ENCODE assay signal across 1 cellular context in the genomic region with DNA sequence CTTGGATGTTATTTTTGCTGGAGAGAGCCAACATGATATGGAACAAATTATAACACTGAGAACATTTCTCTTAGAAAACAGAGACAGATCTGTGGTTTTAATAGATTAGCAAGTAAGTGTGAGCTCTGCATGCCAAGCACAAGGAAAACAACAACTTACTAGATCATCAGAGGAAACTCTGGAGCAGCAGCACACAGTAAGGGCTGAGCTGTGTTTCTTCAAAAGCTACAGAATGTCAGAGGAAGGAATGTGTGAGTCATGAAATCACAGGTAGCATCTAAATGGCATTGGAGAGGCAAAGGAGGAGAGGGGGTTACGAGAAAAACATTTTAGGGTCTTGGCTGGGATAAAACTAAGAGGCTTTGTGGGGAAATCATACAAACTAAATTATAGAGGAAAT.
TF ChIP-seq lines count a peak whose summit lies in the region.

No MANE protein-coding gene starts in this region.

TF ChIP-seq in H1, 55 proteins besides CTCF, POLR2A, EP300 and RAD21:
- TF ChIP-seq, protein P1, sequence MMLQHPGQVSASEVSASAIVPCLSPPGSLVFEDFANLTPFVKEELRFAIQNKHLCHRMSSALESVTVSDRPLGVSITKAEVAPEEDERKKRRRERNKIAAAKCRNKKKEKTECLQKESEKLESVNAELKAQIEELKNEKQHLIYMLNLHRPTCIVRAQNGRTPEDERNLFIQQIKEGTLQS (IDR thresholded peaks at IDR 0.05; ENCODE audit: insufficient read depth, low read depth, low read length), result no peak
- no peak for TF ChIP-seq CTBP2 (IDR thresholded peaks at IDR 0.05; ENCODE audit: borderline replicate concordance, insufficient read depth, insufficient read length, low read length)
- no peak for TF ChIP-seq GABPA (IDR thresholded peaks at IDR 0.05; ENCODE audit: borderline replicate concordance, insufficient read depth, low read length)
- no peak for TF ChIP-seq POU5F1 (IDR thresholded peaks at IDR 0.05; ENCODE audit: low read depth, low read length)
- no peak for TF ChIP-seq NANOG (IDR thresholded peaks at IDR 0.05; ENCODE audit: insufficient read depth, low read depth, low read length, poor library complexity, severe bottlenecking)
- TF ChIP-seq, protein P2, sequence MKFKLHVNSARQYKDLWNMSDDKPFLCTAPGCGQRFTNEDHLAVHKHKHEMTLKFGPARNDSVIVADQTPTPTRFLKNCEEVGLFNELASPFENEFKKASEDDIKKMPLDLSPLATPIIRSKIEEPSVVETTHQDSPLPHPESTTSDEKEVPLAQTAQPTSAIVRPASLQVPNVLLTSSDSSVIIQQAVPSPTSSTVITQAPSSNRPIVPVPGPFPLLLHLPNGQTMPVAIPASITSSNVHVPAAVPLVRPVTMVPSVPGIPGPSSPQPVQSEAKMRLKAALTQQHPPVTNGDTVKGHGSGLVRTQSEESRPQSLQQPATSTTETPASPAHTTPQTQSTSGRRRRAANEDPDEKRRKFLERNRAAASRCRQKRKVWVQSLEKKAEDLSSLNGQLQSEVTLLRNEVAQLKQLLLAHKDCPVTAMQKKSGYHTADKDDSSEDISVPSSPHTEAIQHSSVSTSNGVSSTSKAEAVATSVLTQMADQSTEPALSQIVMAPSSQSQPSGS (IDR thresholded peaks at IDR 0.05; ENCODE audit: low read length), result no peak
- no peak for TF ChIP-seq SIN3A (conservative IDR thresholded peaks at IDR 0.05 in 1 of 2, IDR thresholded peaks at IDR 0.05 in 1 of 2; ENCODE audit: low read depth in 1 of 2, low read length in 2 of 2)
- 0 out of 2 replicates have a peak, but pooled peaks have one; percentile 36 for TF ChIP-seq SP1 (IDR thresholded peaks at IDR 0.05; ENCODE audit: low read depth, low read length)
- TF ChIP-seq RFX5 (IDR thresholded peaks at IDR 0.05; ENCODE audit: borderline replicate concordance, low read depth, low read length), result no peak
- TF ChIP-seq CBX5 (IDR thresholded peaks at IDR 0.05; ENCODE audit: low read depth, low read length), result no peak
- no peak for TF ChIP-seq GTF2F1 (IDR thresholded peaks at IDR 0.05; ENCODE audit: borderline replicate concordance, low read depth, low read length)
- TF ChIP-seq CBX8 (IDR thresholded peaks at IDR 0.05; ENCODE audit: borderline replicate concordance, low read depth, low read length), result no peak
- no peak for TF ChIP-seq POLR2AphosphoS5 (IDR thresholded peaks at IDR 0.05; ENCODE audit: low read depth, low read length)
- TF ChIP-seq, protein P3, sequence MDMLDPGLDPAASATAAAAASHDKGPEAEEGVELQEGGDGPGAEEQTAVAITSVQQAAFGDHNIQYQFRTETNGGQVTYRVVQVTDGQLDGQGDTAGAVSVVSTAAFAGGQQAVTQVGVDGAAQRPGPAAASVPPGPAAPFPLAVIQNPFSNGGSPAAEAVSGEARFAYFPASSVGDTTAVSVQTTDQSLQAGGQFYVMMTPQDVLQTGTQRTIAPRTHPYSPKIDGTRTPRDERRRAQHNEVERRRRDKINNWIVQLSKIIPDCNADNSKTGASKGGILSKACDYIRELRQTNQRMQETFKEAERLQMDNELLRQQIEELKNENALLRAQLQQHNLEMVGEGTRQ (IDR thresholded peaks at IDR 0.05; ENCODE audit: low read length), result no peak
- 0 out of 2 replicates have a peak, but pooled peaks have one; percentile 51 for TF ChIP-seq TEAD4 (IDR thresholded peaks at IDR 0.05; ENCODE audit: low read depth, low read length)
- TF ChIP-seq TAF7 (optimal IDR thresholded peaks at IDR 0.05; ENCODE audit: borderline replicate concordance, low read depth, low read length), result no peak
- no peak for TF ChIP-seq ASH2L (IDR thresholded peaks at IDR 0.05; ENCODE audit: low read length)
- TF ChIP-seq EGR1 (IDR thresholded peaks at IDR 0.05; ENCODE audit: borderline replicate concordance, low read depth, low read length), result no peak
- no peak for TF ChIP-seq SUZ12 (IDR thresholded peaks at IDR 0.05; ENCODE audit: low read length)
- TF ChIP-seq JUND (IDR thresholded peaks at IDR 0.05; ENCODE audit: low read length), result peak; percentile 83
- no peak for TF ChIP-seq RNF2 (IDR thresholded peaks at IDR 0.05; ENCODE audit: borderline replicate concordance, low read depth, low read length, missing control alignments, poor library complexity, severe bottlenecking)
